In the genomic region with DNA sequence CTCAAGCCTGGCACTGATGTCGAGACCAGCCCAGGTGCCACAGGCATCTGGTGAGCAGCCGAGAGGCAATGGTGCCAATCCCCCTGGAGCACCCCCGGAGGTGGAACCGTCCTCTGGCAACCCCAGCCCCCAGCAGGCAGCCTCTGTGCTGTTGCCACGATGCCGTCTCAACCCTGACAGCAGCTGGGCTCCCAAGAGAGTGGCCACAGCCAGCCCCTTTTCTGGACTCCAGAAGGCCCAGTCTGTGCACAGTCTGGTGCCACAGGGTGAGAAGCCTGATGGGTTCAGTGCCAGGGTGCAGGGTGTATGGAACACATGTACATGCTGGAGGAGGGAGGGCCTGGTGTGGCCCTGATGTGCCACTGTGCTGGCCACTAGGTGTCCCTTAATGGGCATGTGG, we compare ENCODE assay signal across 22 cellular contexts.
"Had no signal": no experiment of that assay in that cellular context is flagged by ENCODE, and none has a peak within 500 bp of the region (broad histone marks: within the 10 kb centered on the region; RNA-seq: fewer than 3 reads in every experiment).

No MANE protein-coding gene starts in this region.

- H3K27ac ChIP-seq: colonic mucosa, gastroesophageal sphincter, neural progenitor cell, right atrium auricular region, tibial nerve had no signal

- H3K27me3 ChIP-seq: colonic mucosa, gastroesophageal sphincter, right atrium auricular region, tibial nerve had no signal

- H3K9me3 ChIP-seq: colonic mucosa, gastroesophageal sphincter, right atrium auricular region, tibial nerve had no signal

- DNase-seq: activated CD4-positive, alpha-beta T cell treated with anti-CD3 and anti-CD28 coated beads for 4 hours; activated CD4-positive, alpha-beta T cell treated with anti-CD3 and anti-CD28 coated beads, Interleukin-2, amount 50 U/mL, for 4 hours; activated effector memory CD4-positive, alpha-beta T cell treated with Interleukin-2 at 50 U/mL for 16 hours; activated naive CD4-positive, alpha-beta T cell treated with Interleukin-2 at 50 U/mL for 16 hours; activated T-cell treated with anti-CD3 and anti-CD28 coated beads for 4 hours; activated T-cell treated with anti-CD3 and anti-CD28 coated beads, Interleukin-2, amount 50 U/mL, for 72 hours; anterior cingulate cortex; colonic mucosa; effector CD8-positive, alpha-beta T cell; hypothalamus; immature natural killer cell; mesendoderm; natural killer cell; stimulated activated CD4-positive, alpha-beta T cell treated with anti-CD3 and anti-CD28 coated beads, Interleukin-2, amount 100 ng/mL, for 48 hours; stimulated activated naive CD4-positive, alpha-beta T cell treated with Interleukin-2 at 50 U/mL for 16 hours; T-helper 1 cell had no signal

- H3K4me1 ChIP-seq: colonic mucosa had no signal

- H3K4me2 ChIP-seq: neural progenitor cell had no signal

- H3K36me3 ChIP-seq: colonic mucosa, neural progenitor cell had no signal

- H3K9ac ChIP-seq: neural progenitor cell had no signal

- ATAC-seq: activated T-cell treated with anti-CD3 and anti-CD28 coated beads, Interleukin-2, amount 50 U/mL, for 72 hours; gastroesophageal sphincter; left lobe of liver; natural killer cell had no signal

- H2AFZ ChIP-seq: neural progenitor cell had no signal

- H3K4me3 ChIP-seq: colonic mucosa, gastroesophageal sphincter, lung, neural progenitor cell, right atrium auricular region, tibial nerve had no signal
